1 cellular context compared by ENCODE assay signal in the genomic region with DNA sequence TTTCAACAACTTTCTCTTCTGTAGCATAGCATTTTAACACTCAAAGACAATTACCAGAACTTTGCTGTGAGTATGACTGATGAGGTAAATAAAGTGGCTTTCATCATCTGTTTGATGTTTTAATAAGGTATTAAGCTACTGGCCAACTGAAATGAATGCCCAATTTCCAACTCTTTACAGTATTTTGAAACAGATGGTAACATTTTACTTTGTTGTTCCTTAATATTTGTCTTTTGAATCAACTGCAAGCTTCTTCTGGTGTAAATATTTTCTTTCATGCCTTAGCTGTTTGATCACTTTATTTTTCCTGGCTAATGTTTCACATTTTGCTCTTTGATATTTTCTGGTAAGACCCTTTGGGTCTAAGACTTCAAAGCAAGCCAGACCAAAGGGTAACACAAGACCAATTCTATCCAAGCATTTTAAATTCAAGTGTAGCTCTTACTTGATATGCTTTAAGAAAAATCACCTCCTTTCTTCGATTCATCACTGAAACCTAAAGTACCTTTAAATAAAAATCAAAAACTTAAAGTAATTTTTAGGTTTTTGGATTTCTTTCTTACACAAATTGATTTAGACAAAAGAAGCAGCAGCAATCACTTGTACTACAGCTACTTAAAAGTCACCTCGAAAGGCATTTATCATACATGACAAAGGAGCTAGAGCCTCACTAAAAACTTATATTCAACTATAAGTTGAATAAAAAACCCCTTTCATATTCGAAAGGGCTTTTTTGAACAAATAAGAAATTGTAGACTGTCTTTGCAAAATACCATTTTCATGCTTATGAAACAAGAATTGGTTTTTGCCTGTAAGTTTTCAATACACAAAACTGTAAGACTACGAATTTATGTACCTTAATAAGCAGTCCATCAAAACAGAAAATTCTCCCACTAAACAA.
TF ChIP-seq lines count a peak whose summit lies in the region.

No MANE protein-coding gene starts in this region.

TF ChIP-seq in HepG2, 621 proteins besides CTCF, POLR2A, EP300 and RAD21 (continued from another document and continues in another):
- TF ChIP-seq, protein P1, sequence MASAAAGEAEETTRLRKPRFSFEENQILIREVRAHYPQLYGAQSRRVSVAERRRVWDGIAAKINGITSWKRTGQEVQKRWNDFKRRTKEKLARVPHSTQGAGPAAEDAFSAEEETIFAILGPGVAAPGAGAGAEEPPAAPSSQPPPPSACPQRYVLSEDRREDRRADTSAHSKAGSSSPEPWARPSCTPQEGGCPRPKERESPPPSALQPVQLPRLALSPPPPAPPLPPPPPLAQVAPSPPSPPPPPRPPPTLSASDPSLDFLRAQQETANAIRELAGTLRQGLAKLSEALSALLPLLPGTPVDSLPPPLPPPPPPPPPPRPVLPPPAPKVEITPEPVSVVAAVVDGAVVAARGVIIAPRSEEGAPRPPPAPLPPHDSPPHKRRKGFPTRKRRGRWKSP (CRISPR knock-in tag; IDR thresholded peaks at IDR 0.05): peak; percentile 23; the same call in 1 of the 2 replicates
- TF ChIP-seq HNRNPK (IDR thresholded peaks at IDR 0.05; ENCODE audit: low read depth, low read length, poor library complexity, severe bottlenecking): no peak
- TF ChIP-seq PHF5A (CRISPR knock-in tag; IDR thresholded peaks at IDR 0.05; ENCODE audit: low read depth, unreplicated experiment): no peak
- TF ChIP-seq, protein P2, sequence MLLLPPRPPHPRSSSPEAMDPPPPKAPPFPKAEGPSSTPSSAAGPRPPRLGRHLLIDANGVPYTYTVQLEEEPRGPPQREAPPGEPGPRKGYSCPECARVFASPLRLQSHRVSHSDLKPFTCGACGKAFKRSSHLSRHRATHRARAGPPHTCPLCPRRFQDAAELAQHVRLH (CRISPR knock-in tag; IDR thresholded peaks at IDR 0.05; ENCODE audit: borderline replicate concordance, low read depth): no peak
- no peak for TF ChIP-seq ZNF709 (CRISPR knock-in tag; IDR thresholded peaks at IDR 0.05)
- TF ChIP-seq, protein P3, sequence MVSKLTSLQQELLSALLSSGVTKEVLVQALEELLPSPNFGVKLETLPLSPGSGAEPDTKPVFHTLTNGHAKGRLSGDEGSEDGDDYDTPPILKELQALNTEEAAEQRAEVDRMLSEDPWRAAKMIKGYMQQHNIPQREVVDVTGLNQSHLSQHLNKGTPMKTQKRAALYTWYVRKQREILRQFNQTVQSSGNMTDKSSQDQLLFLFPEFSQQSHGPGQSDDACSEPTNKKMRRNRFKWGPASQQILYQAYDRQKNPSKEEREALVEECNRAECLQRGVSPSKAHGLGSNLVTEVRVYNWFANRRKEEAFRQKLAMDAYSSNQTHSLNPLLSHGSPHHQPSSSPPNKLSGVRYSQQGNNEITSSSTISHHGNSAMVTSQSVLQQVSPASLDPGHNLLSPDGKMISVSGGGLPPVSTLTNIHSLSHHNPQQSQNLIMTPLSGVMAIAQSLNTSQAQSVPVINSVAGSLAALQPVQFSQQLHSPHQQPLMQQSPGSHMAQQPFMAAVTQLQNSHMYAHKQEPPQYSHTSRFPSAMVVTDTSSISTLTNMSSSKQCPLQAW (CRISPR knock-in tag; IDR thresholded peaks at IDR 0.05): no peak
- no peak for TF ChIP-seq ZNF12 (CRISPR knock-in tag; IDR thresholded peaks at IDR 0.05)
- peak; percentile 41; the same call in 1 of the 2 replicates for TF ChIP-seq SATB2 (CRISPR knock-in tag; IDR thresholded peaks at IDR 0.05)
- TF ChIP-seq KDM6A (CRISPR knock-in tag; IDR thresholded peaks at IDR 0.05; ENCODE audit: low read depth): peak; percentile 96
- no peak for TF ChIP-seq XRCC5 (optimal IDR thresholded peaks at IDR 0.05; ENCODE audit: low read length)
- peak; percentile 97 for TF ChIP-seq FOXA3 (CRISPR knock-in tag; IDR thresholded peaks at IDR 0.05)
- TF ChIP-seq, protein P4, sequence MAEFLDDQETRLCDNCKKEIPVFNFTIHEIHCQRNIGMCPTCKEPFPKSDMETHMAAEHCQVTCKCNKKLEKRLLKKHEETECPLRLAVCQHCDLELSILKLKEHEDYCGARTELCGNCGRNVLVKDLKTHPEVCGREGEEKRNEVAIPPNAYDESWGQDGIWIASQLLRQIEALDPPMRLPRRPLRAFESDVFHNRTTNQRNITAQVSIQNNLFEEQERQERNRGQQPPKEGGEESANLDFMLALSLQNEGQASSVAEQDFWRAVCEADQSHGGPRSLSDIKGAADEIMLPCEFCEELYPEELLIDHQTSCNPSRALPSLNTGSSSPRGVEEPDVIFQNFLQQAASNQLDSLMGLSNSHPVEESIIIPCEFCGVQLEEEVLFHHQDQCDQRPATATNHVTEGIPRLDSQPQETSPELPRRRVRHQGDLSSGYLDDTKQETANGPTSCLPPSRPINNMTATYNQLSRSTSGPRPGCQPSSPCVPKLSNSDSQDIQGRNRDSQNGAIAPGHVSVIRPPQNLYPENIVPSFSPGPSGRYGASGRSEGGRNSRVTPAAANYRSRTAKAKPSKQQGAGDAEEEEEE (CRISPR knock-in tag; IDR thresholded peaks at IDR 0.05; ENCODE audit: borderline replicate concordance): no peak
- no peak for TF ChIP-seq SOX6 (IDR thresholded peaks at IDR 0.05)
- peak; percentile 91 for TF ChIP-seq SOX6 (CRISPR knock-in tag; IDR thresholded peaks at IDR 0.05)
- TF ChIP-seq SPEN (CRISPR knock-in tag; IDR thresholded peaks at IDR 0.05; ENCODE audit: low read depth): no peak
- no peak for TF ChIP-seq RFX1 (IDR thresholded peaks at IDR 0.05)
- TF ChIP-seq ZNF124 (CRISPR knock-in tag; IDR thresholded peaks at IDR 0.05): no peak
- TF ChIP-seq, protein P5, sequence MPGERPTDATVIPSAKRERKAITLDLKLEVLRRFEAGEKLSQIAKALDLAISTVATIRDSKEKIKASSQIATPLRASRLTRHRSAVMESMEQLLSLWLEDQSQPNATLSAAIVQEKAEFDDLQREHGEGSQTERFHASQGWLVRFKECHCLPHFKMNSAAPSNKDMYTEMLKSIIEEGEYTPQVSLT (CRISPR knock-in tag; IDR thresholded peaks at IDR 0.05; ENCODE audit: borderline replicate concordance, low read depth): no peak
- TF ChIP-seq, protein P6, sequence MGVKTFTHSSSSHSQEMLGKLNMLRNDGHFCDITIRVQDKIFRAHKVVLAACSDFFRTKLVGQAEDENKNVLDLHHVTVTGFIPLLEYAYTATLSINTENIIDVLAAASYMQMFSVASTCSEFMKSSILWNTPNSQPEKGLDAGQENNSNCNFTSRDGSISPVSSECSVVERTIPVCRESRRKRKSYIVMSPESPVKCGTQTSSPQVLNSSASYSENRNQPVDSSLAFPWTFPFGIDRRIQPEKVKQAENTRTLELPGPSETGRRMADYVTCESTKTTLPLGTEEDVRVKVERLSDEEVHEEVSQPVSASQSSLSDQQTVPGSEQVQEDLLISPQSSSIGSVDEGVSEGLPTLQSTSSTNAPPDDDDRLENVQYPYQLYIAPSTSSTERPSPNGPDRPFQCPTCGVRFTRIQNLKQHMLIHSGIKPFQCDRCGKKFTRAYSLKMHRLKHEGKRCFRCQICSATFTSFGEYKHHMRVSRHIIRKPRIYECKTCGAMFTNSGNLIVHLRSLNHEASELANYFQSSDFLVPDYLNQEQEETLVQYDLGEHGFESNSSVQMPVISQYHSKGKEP (CRISPR knock-in tag; IDR thresholded peaks at IDR 0.05): no peak
- TF ChIP-seq, protein P7, sequence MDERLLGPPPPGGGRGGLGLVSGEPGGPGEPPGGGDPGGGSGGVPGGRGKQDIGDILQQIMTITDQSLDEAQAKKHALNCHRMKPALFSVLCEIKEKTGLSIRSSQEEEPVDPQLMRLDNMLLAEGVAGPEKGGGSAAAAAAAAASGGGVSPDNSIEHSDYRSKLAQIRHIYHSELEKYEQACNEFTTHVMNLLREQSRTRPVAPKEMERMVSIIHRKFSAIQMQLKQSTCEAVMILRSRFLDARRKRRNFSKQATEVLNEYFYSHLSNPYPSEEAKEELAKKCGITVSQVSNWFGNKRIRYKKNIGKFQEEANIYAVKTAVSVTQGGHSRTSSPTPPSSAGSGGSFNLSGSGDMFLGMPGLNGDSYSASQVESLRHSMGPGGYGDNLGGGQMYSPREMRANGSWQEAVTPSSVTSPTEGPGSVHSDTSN (CRISPR knock-in tag; IDR thresholded peaks at IDR 0.05): peak; percentile 35; the same call in 1 of the 2 replicates
- TF ChIP-seq, protein P8, sequence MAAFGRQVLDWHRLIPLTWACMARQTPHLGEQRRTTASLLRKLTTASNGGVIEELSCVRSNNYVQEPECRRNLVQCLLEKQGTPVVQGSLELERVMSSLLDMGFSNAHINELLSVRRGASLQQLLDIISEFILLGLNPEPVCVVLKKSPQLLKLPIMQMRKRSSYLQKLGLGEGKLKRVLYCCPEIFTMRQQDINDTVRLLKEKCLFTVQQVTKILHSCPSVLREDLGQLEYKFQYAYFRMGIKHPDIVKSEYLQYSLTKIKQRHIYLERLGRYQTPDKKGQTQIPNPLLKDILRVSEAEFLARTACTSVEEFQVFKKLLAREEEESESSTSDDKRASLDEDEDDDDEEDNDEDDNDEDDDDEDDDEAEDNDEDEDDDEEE (CRISPR knock-in tag; IDR thresholded peaks at IDR 0.05): no peak
- TF ChIP-seq ISX (CRISPR knock-in tag; conservative IDR thresholded peaks at IDR 0.05): no peak
- no peak for TF ChIP-seq MATR3 (CRISPR knock-in tag; IDR thresholded peaks at IDR 0.05)
- TF ChIP-seq CBX2 (IDR thresholded peaks at IDR 0.05; ENCODE audit: low read depth, low read length): no peak
- TF ChIP-seq CBX2 (CRISPR knock-in tag; IDR thresholded peaks at IDR 0.05; ENCODE audit: low read depth): no peak
- no peak for TF ChIP-seq ZNF17 (CRISPR knock-in tag; IDR thresholded peaks at IDR 0.05)
- no peak for TF ChIP-seq NFE2L1 (CRISPR knock-in tag; IDR thresholded peaks at IDR 0.05; ENCODE audit: borderline replicate concordance)
- TF ChIP-seq ZNF790 (CRISPR knock-in tag; IDR thresholded peaks at IDR 0.05; ENCODE audit: borderline replicate concordance): no peak
- TF ChIP-seq TRIM24 (CRISPR knock-in tag; IDR thresholded peaks at IDR 0.05): no peak
- TF ChIP-seq GFI1 (CRISPR knock-in tag; IDR thresholded peaks at IDR 0.05; ENCODE audit: borderline replicate concordance): no peak
- no peak for TF ChIP-seq ELF1 (CRISPR knock-in tag; IDR thresholded peaks at IDR 0.05)
- TF ChIP-seq, protein P9, sequence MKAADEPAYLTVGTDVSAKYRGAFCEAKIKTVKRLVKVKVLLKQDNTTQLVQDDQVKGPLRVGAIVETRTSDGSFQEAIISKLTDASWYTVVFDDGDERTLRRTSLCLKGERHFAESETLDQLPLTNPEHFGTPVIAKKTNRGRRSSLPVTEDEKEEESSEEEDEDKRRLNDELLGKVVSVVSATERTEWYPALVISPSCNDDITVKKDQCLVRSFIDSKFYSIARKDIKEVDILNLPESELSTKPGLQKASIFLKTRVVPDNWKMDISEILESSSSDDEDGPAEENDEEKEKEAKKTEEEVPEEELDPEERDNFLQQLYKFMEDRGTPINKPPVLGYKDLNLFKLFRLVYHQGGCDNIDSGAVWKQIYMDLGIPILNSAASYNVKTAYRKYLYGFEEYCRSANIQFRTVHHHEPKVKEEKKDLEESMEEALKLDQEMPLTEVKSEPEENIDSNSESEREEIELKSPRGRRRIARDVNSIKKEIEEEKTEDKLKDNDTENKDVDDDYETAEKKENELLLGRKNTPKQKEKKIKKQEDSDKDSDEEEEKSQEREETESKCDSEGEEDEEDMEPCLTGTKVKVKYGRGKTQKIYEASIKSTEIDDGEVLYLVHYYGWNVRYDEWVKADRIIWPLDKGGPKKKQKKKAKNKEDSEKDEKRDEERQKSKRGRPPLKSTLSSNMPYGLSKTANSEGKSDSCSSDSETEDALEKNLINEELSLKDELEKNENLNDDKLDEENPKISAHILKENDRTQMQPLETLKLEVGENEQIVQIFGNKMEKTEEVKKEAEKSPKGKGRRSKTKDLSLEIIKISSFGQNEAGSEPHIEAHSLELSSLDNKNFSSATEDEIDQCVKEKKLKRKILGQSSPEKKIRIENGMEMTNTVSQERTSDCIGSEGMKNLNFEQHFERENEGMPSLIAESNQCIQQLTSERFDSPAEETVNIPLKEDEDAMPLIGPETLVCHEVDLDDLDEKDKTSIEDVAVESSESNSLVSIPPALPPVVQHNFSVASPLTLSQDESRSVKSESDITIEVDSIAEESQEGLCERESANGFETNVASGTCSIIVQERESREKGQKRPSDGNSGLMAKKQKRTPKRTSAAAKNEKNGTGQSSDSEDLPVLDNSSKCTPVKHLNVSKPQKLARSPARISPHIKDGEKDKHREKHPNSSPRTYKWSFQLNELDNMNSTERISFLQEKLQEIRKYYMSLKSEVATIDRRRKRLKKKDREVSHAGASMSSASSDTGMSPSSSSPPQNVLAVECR (CRISPR knock-in tag; IDR thresholded peaks at IDR 0.05; ENCODE audit: borderline replicate concordance): no peak; the same call in 1 of the 2 replicates
- no peak for TF ChIP-seq MYC (CRISPR knock-in tag; IDR thresholded peaks at IDR 0.05; ENCODE audit: borderline replicate concordance)
- peak; percentile 28; the same call in 1 of the 2 replicates for TF ChIP-seq ZSCAN9 (CRISPR knock-in tag; IDR thresholded peaks at IDR 0.05; ENCODE audit: borderline replicate concordance)
- no peak for TF ChIP-seq ZNF432 (CRISPR knock-in tag; IDR thresholded peaks at IDR 0.05; ENCODE audit: borderline replicate concordance)
- no peak for TF ChIP-seq SETDB1 (CRISPR knock-in tag; IDR thresholded peaks at IDR 0.05; ENCODE audit: borderline replicate concordance)
- TF ChIP-seq JDP2 (CRISPR knock-in tag; IDR thresholded peaks at IDR 0.05; ENCODE audit: borderline replicate concordance): no peak
- TF ChIP-seq ARNTL (CRISPR knock-in tag; IDR thresholded peaks at IDR 0.05): no peak
- no peak for TF ChIP-seq ZNF143 (CRISPR knock-in tag; IDR thresholded peaks at IDR 0.05)
- peak; percentile 68; the same call in 1 of the 2 replicates for TF ChIP-seq ZNF205 (CRISPR knock-in tag; IDR thresholded peaks at IDR 0.05)
- TF ChIP-seq, protein P10, sequence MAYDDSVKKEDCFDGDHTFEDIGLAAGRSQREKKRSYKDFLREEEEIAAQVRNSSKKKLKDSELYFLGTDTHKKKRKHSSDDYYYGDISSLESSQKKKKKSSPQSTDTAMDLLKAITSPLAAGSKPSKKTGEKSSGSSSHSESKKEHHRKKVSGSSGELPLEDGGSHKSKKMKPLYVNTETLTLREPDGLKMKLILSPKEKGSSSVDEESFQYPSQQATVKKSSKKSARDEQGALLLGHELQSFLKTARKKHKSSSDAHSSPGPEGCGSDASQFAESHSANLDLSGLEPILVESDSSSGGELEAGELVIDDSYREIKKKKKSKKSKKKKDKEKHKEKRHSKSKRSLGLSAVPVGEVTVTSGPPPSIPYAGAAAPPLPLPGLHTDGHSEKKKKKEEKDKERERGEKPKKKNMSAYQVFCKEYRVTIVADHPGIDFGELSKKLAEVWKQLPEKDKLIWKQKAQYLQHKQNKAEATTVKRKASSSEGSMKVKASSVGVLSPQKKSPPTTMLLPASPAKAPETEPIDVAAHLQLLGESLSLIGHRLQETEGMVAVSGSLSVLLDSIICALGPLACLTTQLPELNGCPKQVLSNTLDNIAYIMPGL (CRISPR knock-in tag; IDR thresholded peaks at IDR 0.05; ENCODE audit: borderline replicate concordance in 1 of 2, low read depth in 1 of 2): no peak
- no peak for TF ChIP-seq MTF2 (CRISPR knock-in tag; IDR thresholded peaks at IDR 0.05; ENCODE audit: borderline replicate concordance)
- no peak for TF ChIP-seq ZNF878 (CRISPR knock-in tag; IDR thresholded peaks at IDR 0.05)
- TF ChIP-seq, protein P11, sequence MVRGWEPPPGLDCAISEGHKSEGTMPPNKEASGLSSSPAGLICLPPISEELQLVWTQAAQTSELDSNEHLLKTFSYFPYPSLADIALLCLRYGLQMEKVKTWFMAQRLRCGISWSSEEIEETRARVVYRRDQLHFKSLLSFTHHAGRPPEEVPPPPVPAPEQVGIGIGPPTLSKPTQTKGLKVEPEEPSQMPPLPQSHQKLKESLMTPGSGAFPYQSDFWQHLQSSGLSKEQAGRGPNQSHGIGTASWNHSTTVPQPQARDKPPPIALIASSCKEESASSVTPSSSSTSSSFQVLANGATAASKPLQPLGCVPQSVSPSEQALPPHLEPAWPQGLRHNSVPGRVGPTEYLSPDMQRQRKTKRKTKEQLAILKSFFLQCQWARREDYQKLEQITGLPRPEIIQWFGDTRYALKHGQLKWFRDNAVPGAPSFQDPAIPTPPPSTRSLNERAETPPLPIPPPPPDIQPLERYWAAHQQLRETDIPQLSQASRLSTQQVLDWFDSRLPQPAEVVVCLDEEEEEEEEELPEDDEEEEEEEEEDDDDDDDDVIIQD (CRISPR knock-in tag; IDR thresholded peaks at IDR 0.05; ENCODE audit: low read depth): peak; percentile 79
- TF ChIP-seq HOXA9 (CRISPR knock-in tag; IDR thresholded peaks at IDR 0.05; ENCODE audit: borderline replicate concordance): no peak
